Comparison of ENCODE assay signal across 15 cellular contexts in the genomic region with DNA sequence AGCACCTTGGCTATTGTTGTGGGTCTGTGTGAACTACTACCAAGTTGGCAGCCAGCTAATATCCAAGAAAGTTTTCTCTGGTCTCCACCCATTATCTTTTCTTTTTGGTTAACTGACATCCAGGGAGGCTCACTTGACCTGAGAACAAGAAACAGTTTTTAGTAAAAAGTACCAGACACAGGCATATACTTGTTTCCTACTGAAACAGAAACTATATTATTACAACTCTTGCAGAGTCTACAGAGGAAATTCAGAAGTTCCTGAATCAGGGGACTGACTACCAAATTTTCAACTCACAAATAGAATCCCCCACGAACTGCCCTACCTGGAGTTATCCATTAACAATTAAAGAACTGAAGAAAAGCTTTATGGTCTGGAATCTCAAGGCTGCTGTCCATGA.
A peak's percentile ranks its signal among the peaks of the same experiment; 100 is the strongest.
DNase-seq lines count a peak whose midpoint lies in the region; ATAC-seq and TF ChIP-seq lines count a peak whose summit lies in the region.
"Had no signal": no experiment of that assay in that cellular context is flagged by ENCODE, and none has a peak within 500 bp of the region (broad histone marks: within the 10 kb centered on the region; RNA-seq: fewer than 3 reads in every experiment).

No MANE protein-coding gene starts in this region.

- H3F3A ChIP-seq in PC-3 (ENCODE audit: low read length, unreplicated experiment), result no peaks in the 10 kb centered on the region

- ATAC-seq in GM19328 (IDR thresholded peaks at IDR 0.05; ENCODE audit: unreplicated experiment) (peak; percentile 86), HG02588 (IDR thresholded peaks at IDR 0.05; ENCODE audit: unreplicated experiment) (peak; percentile 89), HG03159 (IDR thresholded peaks at IDR 0.05; ENCODE audit: unreplicated experiment) (peak; percentile 90), PC-3 (no peak)
- ATAC-seq: pancreas had no signal

- no peaks in the 10 kb centered on the region for H3K9me2 ChIP-seq in PC-3 (replicated peaks; ENCODE audit: low read length)

- no peaks in the 10 kb centered on the region for H4K20me1 ChIP-seq in PC-3 (ENCODE audit: low read length)

- no peak for TF ChIP-seq CTCF in GM12864 (IDR thresholded peaks at IDR 0.05; ENCODE audit: low read depth, low read length, missing control alignments)
- no peak for TF ChIP-seq CTCF in stomach (IDR thresholded peaks at IDR 0.05)
- TF ChIP-seq CTCF in WERI-Rb-1 (IDR thresholded peaks at IDR 0.05; ENCODE audit: low read depth, low read length), result no peak
- TF ChIP-seq CTCF in PC-3 (conservative IDR thresholded peaks at IDR 0.05; ENCODE audit: low read depth, low read length), result no peak

- no peaks in the 10 kb centered on the region for H3K27me3 ChIP-seq in stomach
- H3K27me3 ChIP-seq in WERI-Rb-1 (ENCODE audit: insufficient read depth, low read depth, severe bottlenecking), result no peaks in the 10 kb centered on the region
- H3K27me3 ChIP-seq in PC-3 (ENCODE audit: low read length), result no peaks in the 10 kb centered on the region
- H3K27me3 ChIP-seq: esophagus squamous epithelium, pancreas had no signal

- no peak for TF ChIP-seq POLR2A in stomach (IDR thresholded peaks at IDR 0.05)

- H3K9ac ChIP-seq in PC-3 (ENCODE audit: low read length), result no peak overlapping the region

- H3K4me2 ChIP-seq in PC-3 (ENCODE audit: low read length), result no peak overlapping the region

- H3K4me3 ChIP-seq in GM12864 (ENCODE audit: low read depth, low read length) (no peak overlapping the region; the same call in 1 of the 2 replicates), stomach (no peak overlapping the region), WERI-Rb-1 (ENCODE audit: low read depth, low read length) (no peak overlapping the region), PC-3 (ENCODE audit: low read length) (no peak overlapping the region)
- H3K4me3 ChIP-seq: esophagus squamous epithelium, pancreas had no signal

- no peak overlapping the region for H3K27ac ChIP-seq in stomach
- H3K27ac ChIP-seq in WERI-Rb-1, result no peak overlapping the region
- no peak overlapping the region for H3K27ac ChIP-seq in PC-3 (ENCODE audit: low read length)
- H3K27ac ChIP-seq: esophagus squamous epithelium, pancreas had no signal

- POLR2A ChIA-PET in PC-3 (lab: Charles Lee; ENCODE audit: unreplicated experiment), result no interaction called here

- BruUV-seq in PC-3 (replicated peaks; lab: Mats Ljungman, UMichigan), result no TSS peak

- H3K79me2 ChIP-seq in PC-3 (ENCODE audit: low read length), result no peaks in the 10 kb centered on the region

- 18 to 47% (median 31%) methylated on average over 1 of the region's 1 CpG for WGBS in stomach, 5 donors

- H2AFZ ChIP-seq in PC-3 (ENCODE audit: low read length), result no peak overlapping the region

- H3K9me3 ChIP-seq in stomach (no peaks in the 10 kb centered on the region), WERI-Rb-1 (ENCODE audit: severe bottlenecking) (no peaks in the 10 kb centered on the region), PC-3 (ENCODE audit: low read length) (no peaks in the 10 kb centered on the region)
- H3K9me3 ChIP-seq: esophagus squamous epithelium, pancreas had no signal

- DNase-seq in GM12864 (ENCODE audit: low read depth) (peak; percentile 24), stomach (no peak), amniotic stem cell (lab: John Stamatoyannopoulos, UW) (no peak), WERI-Rb-1 (no peak), PC-3 (no peak)
- DNase-seq: activated CD4-positive, alpha-beta memory T cell treated with anti-CD3 and anti-CD28 coated beads, Interleukin-2, amount 10 ng/mL, durations not matched to agents 7 days and 5 days; DMS 273 treated with DMSO at 0.1 percent for 48 hours; esophagus squamous epithelium; mesenchymal stem cell; NCI-H1436 treated with DMSO at 0.1 percent for 48 hours; pancreas; T-helper 1 cell had no signal

- no peak for TF ChIP-seq EP300 in stomach (IDR thresholded peaks at IDR 0.05)

- H3K4me1 ChIP-seq in stomach, result no peaks in the 10 kb centered on the region
- no peaks in the 10 kb centered on the region for H3K4me1 ChIP-seq in PC-3 (ENCODE audit: insufficient read depth, low read length)
- H3K4me1 ChIP-seq: esophagus squamous epithelium, pancreas had no signal

- H3K36me3 ChIP-seq in stomach, result no peaks in the 10 kb centered on the region
- no peaks in the 10 kb centered on the region for H3K36me3 ChIP-seq in WERI-Rb-1
- H3K36me3 ChIP-seq in PC-3 (ENCODE audit: low read depth, low read length), result no peaks in the 10 kb centered on the region
- H3K36me3 ChIP-seq: esophagus squamous epithelium, pancreas had no signal

- intact Hi-C loops in stomach (cut with DNase I; ENCODE audit: low total_unique reads), result no loop called here
- intact Hi-C loops in PC-3 (cut with micrococcal nuclease), result no loop called here

- CTCF ChIA-PET in PC-3 (lab: Charles Lee), result no interaction called here
